16 cellular contexts compared by ENCODE assay signal in the genomic region with DNA sequence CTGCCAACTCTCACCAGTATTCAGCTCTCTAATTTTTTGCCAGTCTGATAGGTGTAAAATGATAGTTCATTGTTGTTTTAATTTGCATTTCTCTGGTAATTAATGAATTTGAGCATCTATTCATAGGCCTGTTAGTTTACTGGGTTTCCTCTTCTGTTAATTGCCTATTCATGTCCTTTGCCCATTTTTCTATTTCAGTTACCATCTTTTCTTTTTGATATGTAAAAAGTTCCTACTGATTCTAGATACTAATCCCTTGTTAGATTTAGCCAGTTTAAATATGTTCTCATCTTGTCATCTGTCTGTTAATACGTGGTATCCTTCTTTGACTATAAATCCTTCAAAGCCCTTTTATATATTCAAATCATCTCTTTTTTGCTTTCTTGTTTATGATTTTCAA.
A peak's percentile ranks its signal among the peaks of the same experiment; 100 is the strongest.
DNase-seq lines count a peak whose midpoint lies in the region; TF ChIP-seq lines count a peak whose summit lies in the region.
"Had no signal": no experiment of that assay in that cellular context is flagged by ENCODE, and none has a peak within 500 bp of the region (broad histone marks: within the 10 kb centered on the region; RNA-seq: fewer than 3 reads in every experiment).

No MANE protein-coding gene starts in this region.

- H3K9me3 ChIP-seq in OCI-LY3 (ENCODE audit: insufficient read depth, low read length) = no peaks in the 10 kb centered on the region
- H3K9me3 ChIP-seq: BE2C, Caco-2, HAP-1 had no signal

- 0 out of 2 replicates have a peak overlapping the region, but pooled peaks have one; percentile 1 for H3K27ac ChIP-seq in KMS-11
- peak overlapping the region; percentile 97 for H3K27ac ChIP-seq in OCI-LY3 (ENCODE audit: low read length)
- H3K27ac ChIP-seq: GM23248 had no signal

- H2AFZ ChIP-seq in KMS-11 (ENCODE audit: low read depth) = no peak overlapping the region
- H2AFZ ChIP-seq in OCI-LY3 (ENCODE audit: low read depth, low read length) = no peak overlapping the region
- H2AFZ ChIP-seq: GM23248 had no signal

- H3K27me3 Mint-ChIP-seq in immature natural killer cell (ENCODE audit: low read depth in 3 of 3) = peaks cover 2 to 3% (median 2%) of the 10 kb centered on the region in 3 donors
- no peaks in the 10 kb centered on the region for H3K27me3 Mint-ChIP-seq in activated CD4-positive, alpha-beta T cell treated with anti-CD3 and anti-CD28 coated beads, Interleukin-2, amount 10 ng/mL, durations not matched to agents 24 days and 14 days
- H3K27me3 Mint-ChIP-seq: CD4-positive, CD25-positive, alpha-beta regulatory T cell had no signal

- H3K9me3 Mint-ChIP-seq in immature natural killer cell = no peaks in the 10 kb centered on the region
- peaks cover 7% of the 10 kb centered on the region for H3K9me3 Mint-ChIP-seq in activated CD4-positive, alpha-beta T cell treated with anti-CD3 and anti-CD28 coated beads, Interleukin-2, amount 10 ng/mL, durations not matched to agents 24 days and 14 days
- H3K9me3 Mint-ChIP-seq: CD4-positive, CD25-positive, alpha-beta regulatory T cell had no signal

- H3K4me3 Mint-ChIP-seq in immature natural killer cell = no peak overlapping the region
- no peak overlapping the region for H3K4me3 Mint-ChIP-seq in activated CD4-positive, alpha-beta T cell treated with anti-CD3 and anti-CD28 coated beads, Interleukin-2, amount 10 ng/mL, durations not matched to agents 24 days and 14 days
- H3K4me3 Mint-ChIP-seq: CD4-positive, CD25-positive, alpha-beta regulatory T cell had no signal

- intact Hi-C loops in activated CD4-positive, alpha-beta T cell treated with anti-CD3 and anti-CD28 coated beads, Interleukin-2, amount 10 ng/mL, durations not matched to agents 24 days and 14 days (cut with micrococcal nuclease) = no loop called here

- H3K27me3 ChIP-seq in KMS-11 (ENCODE audit: insufficient read depth, low read depth) (no peaks in the 10 kb centered on the region), OCI-LY3 (ENCODE audit: low read depth, low read length) (no peaks in the 10 kb centered on the region)
- H3K27me3 ChIP-seq: BE2C had no signal

- H3K36me3 ChIP-seq in KMS-11 (ENCODE audit: insufficient read depth) (no peaks in the 10 kb centered on the region), OCI-LY3 (replicated peaks; ENCODE audit: low read depth, low read length) (peaks cover 10% of the 10 kb centered on the region)
- H3K36me3 ChIP-seq: BE2C, HAP-1 had no signal

- H3K36me3 Mint-ChIP-seq in immature natural killer cell = peaks cover 27 to 44% (median 33%) of the 10 kb centered on the region in 3 donors
- H3K36me3 Mint-ChIP-seq in activated CD4-positive, alpha-beta T cell treated with anti-CD3 and anti-CD28 coated beads, Interleukin-2, amount 10 ng/mL, durations not matched to agents 24 days and 14 days (ENCODE audit: low read depth) = peaks cover 16% of the 10 kb centered on the region

- peaks cover 100% of the 10 kb centered on the region for H3K4me1 ChIP-seq in KMS-11 (ENCODE audit: low read depth, poor library complexity, severe bottlenecking)
- peaks cover 71% of the 10 kb centered on the region for H3K4me1 ChIP-seq in OCI-LY3 (ENCODE audit: low read length)
- H3K4me1 ChIP-seq: Caco-2, HAP-1 had no signal

- peaks cover 13 to 45% of the 10 kb centered on the region in 2 donors for H3K4me1 Mint-ChIP-seq in immature natural killer cell
- H3K4me1 Mint-ChIP-seq in activated CD4-positive, alpha-beta T cell treated with anti-CD3 and anti-CD28 coated beads, Interleukin-2, amount 10 ng/mL, durations not matched to agents 24 days and 14 days = peaks cover 40% of the 10 kb centered on the region

- H3K4me2 ChIP-seq in KMS-11 = peak overlapping the region; percentile 49; the same call in 1 of the 2 replicates
- no peak overlapping the region for H3K4me2 ChIP-seq in OCI-LY3 (ENCODE audit: low read length)

- H3K27ac Mint-ChIP-seq in immature natural killer cell = peak overlapping the region; percentile 39 to 69 (median 55)
- no peak overlapping the region for H3K27ac Mint-ChIP-seq in activated CD4-positive, alpha-beta T cell treated with anti-CD3 and anti-CD28 coated beads, Interleukin-2, amount 10 ng/mL, durations not matched to agents 24 days and 14 days

- H3K4me3 ChIP-seq in KMS-11 (IDR thresholded peaks at IDR 0.05; ENCODE audit: insufficient read depth, low read depth, low read length) = no peak overlapping the region
- H3K4me3 ChIP-seq in OCI-LY3 (ENCODE audit: low read length) = no peak overlapping the region
- H3K4me3 ChIP-seq: GM23248, HAP-1 had no signal

- H4K20me1 ChIP-seq in KMS-11 (ENCODE audit: insufficient read depth) = no peaks in the 10 kb centered on the region
- H4K20me1 ChIP-seq in OCI-LY3 (ENCODE audit: insufficient read depth, low read length) = no peaks in the 10 kb centered on the region

- TF ChIP-seq CTCF in KMS-11 (conservative IDR thresholded peaks at IDR 0.05; ENCODE audit: low read depth, low read length) = no peak
- TF ChIP-seq CTCF in OCI-LY3 (IDR thresholded peaks at IDR 0.05; ENCODE audit: low read depth, low read length) = no peak

- DNase-seq in immature natural killer cell = no peak
- no peak for DNase-seq in DMS114 treated with DMSO at 0.1 percent for 48 hours (lab: John Stamatoyannopoulos, UW; ENCODE audit: unreplicated experiment)
- no peak for DNase-seq in Kasumi-1 (lab: John Stamatoyannopoulos, UW)
- DNase-seq in activated CD4-positive, alpha-beta T cell treated with anti-CD3 and anti-CD28 coated beads, Interleukin-2, amount 10 ng/mL, durations not matched to agents 24 days and 14 days = no peak
- DNase-seq: ACHN; BE2C; C1 segment of cervical spinal cord; Caco-2; CD4-positive, CD25-positive, alpha-beta regulatory T cell; DMS153; DMS79; GDM1; GM23248 had no signal

- H3K79me2 ChIP-seq in KMS-11 (ENCODE audit: insufficient read depth, low read depth) (no peaks in the 10 kb centered on the region), OCI-LY3 (ENCODE audit: low read length) (0 out of 2 replicates have a peak, but pooled peaks cover 3% of the 10 kb centered on the region)

- H3K9ac ChIP-seq in KMS-11 (no peak overlapping the region), OCI-LY3 (ENCODE audit: low read length) (no peak overlapping the region)
- H3K9ac ChIP-seq: GM23248 had no signal
